Comparison of ENCODE assay signal across 13 cellular contexts in genomic region chr2:179543361-179543901, GRCh38.
DNase-seq lines count a peak whose midpoint lies in the region; ATAC-seq and TF ChIP-seq lines count a peak whose summit lies in the region.
"Had no signal": no experiment of that assay in that cellular context is flagged by ENCODE, and none has a peak within 500 bp of the region (broad histone marks: within the 10 kb centered on the region; RNA-seq: fewer than 3 reads in every experiment).

No MANE protein-coding gene starts in this region.

- peaks cover 0 to 5% of the 10 kb centered on the region in 2 donors for H3K9me3 ChIP-seq in neuronal stem cell (replicated peaks in 1 of 2; ENCODE audit: control insufficient read depth in 2 of 2, insufficient read depth in 1 of 2, low read depth in 1 of 2, low read length in 2 of 2)
- H3K9me3 ChIP-seq: pancreas, SJSA1, thyroid gland had no signal

- in situ Hi-C loops in astrocyte of the cerebellum (cut with HindIII; ENCODE audit: low sequenced_read_pairs), result no loop called here

- H2AK5ac ChIP-seq in neuronal stem cell (ENCODE audit: low read depth, low read length), result no peak overlapping the region

- H3K4me1 ChIP-seq in neuronal stem cell (ENCODE audit: control insufficient read depth in 2 of 2, insufficient read depth in 1 of 2, low read depth in 1 of 2, low read length in 2 of 2), result peaks cover 6 to 7% of the 10 kb centered on the region in 2 donors
- H3K4me1 ChIP-seq: SJSA1, thyroid gland had no signal

- H3K27me3 ChIP-seq in neuronal stem cell (ENCODE audit: control insufficient read depth in 3 of 3, insufficient read depth in 3 of 3, low read depth in 1 of 3, low read length in 3 of 3), result no peaks in the 10 kb centered on the region
- H3K27me3 ChIP-seq: pancreas, SJSA1, thyroid gland had no signal

- no peak overlapping the region for H3K18ac ChIP-seq in neuronal stem cell (ENCODE audit: low read length)

- no peak overlapping the region for H2BK120ac ChIP-seq in neuronal stem cell (ENCODE audit: low read depth, low read length)

- H3K79me1 ChIP-seq in neuronal stem cell (ENCODE audit: low read depth, low read length), result no peaks in the 10 kb centered on the region

- WGBS in neuronal stem cell (ENCODE audit: extremely low coverage in 2 of 2, insufficient read length in 2 of 2, insufficient replicate concordance in 1 of 2), 2 donors, result no CpG with 5 or more reads among the region's 3 CpGs

- no peak overlapping the region for H4K8ac ChIP-seq in neuronal stem cell (ENCODE audit: low read depth, low read length)

- H2BK5ac ChIP-seq in neuronal stem cell (ENCODE audit: low read length), result no peak overlapping the region

- TF ChIP-seq CTCF in astrocyte of the cerebellum (IDR thresholded peaks at IDR 0.05; ENCODE audit: low read depth, low read length, missing control alignments), result no peak

- H3K27ac ChIP-seq in neuronal stem cell (replicated peaks; ENCODE audit: low read length), result no peak overlapping the region
- H3K27ac ChIP-seq: pancreas, SJSA1, thyroid gland had no signal

- H2BK15ac ChIP-seq in neuronal stem cell (ENCODE audit: low read length), result no peak overlapping the region

- no peak overlapping the region for H3K23ac ChIP-seq in neuronal stem cell (ENCODE audit: low read depth, low read length, poor library complexity)

- H3K4me2 ChIP-seq in neuronal stem cell (ENCODE audit: insufficient read depth, low read length, poor library complexity, severe bottlenecking), result no peak overlapping the region

- H2BK12ac ChIP-seq in neuronal stem cell (ENCODE audit: low read length), result no peak overlapping the region

- peaks cover 0 to 8% of the 10 kb centered on the region in 2 donors for H3K36me3 ChIP-seq in neuronal stem cell (replicated peaks in 1 of 2; ENCODE audit: control insufficient read depth in 2 of 2, insufficient read depth in 2 of 2, low read length in 2 of 2)
- H3K36me3 ChIP-seq: pancreas, SJSA1, thyroid gland had no signal

- no peak overlapping the region for H4K91ac ChIP-seq in neuronal stem cell (ENCODE audit: low read depth, low read length, poor library complexity)

- no peak overlapping the region for H3K9ac ChIP-seq in neuronal stem cell (ENCODE audit: low read depth, low read length, poor library complexity)

- no peak for ATAC-seq in HG03565 (IDR thresholded peaks at IDR 0.05; ENCODE audit: unreplicated experiment)

- no peak overlapping the region for H3K4me3 ChIP-seq in astrocyte of the cerebellum (ENCODE audit: low read depth, low read length)
- H3K4me3 ChIP-seq in neuronal stem cell (ENCODE audit: low read length in 2 of 2), result no peak overlapping the region
- H3K4me3 ChIP-seq: pancreas, SJSA1, thyroid gland had no signal

- H3K4ac ChIP-seq in neuronal stem cell (ENCODE audit: low read length), result no peak overlapping the region

- H2AFZ ChIP-seq in neuronal stem cell (ENCODE audit: low read length), result no peak overlapping the region

- no peak overlapping the region for H3K14ac ChIP-seq in neuronal stem cell (ENCODE audit: low read length)

- DNase-seq in ELF-1 (ENCODE audit: low read depth, low spot score) (peak; percentile 13), NCI-H1105 (lab: John Stamatoyannopoulos, UW) (peak; percentile 79), astrocyte of the cerebellum (ENCODE audit: low read depth) (peak; percentile 11), neuronal stem cell (ENCODE audit: low spot score) (peak; percentile 47), NCI-H2196 treated with DMSO at 0.1 percent for 48 hours (lab: John Stamatoyannopoulos, UW; ENCODE audit: unreplicated experiment) (no peak)
- DNase-seq in activated effector memory CD4-positive, alpha-beta T cell treated with Interleukin-2 at 50 U/mL for 16 hours, result no peak
- DNase-seq: NCI-H1048; NK-92 treated with Interleukin-12 subunit alpha and Interleukin-12 subunit beta, amount 100 ng/mL, for 24 hours; pancreas; stimulated activated CD4-positive, alpha-beta T cell treated with anti-CD3 and anti-CD28 coated beads, Interleukin-15, amount 100 ng/mL, for 24 hours; thyroid gland had no signal

Comparison
In these comparisons a context has a peak if more than half of its experiments do, and no peak if none do; other contexts are left out.
1. DNase-seq: peak in ELF-1 (single experiment), NCI-H1105 (single experiment), astrocyte of the cerebellum (single experiment) and neuronal stem cell (single experiment); none in activated effector memory CD4-positive, alpha-beta T cell treated with Interleukin-2 at 50 U/mL for 16 hours (single experiment) and NCI-H2196 treated with DMSO at 0.1 percent for 48 hours (single experiment).